ENCODE assay signal across 11 cellular contexts in genomic region chr4:108053281-108053701, GRCh38.
DNase-seq lines count a peak whose midpoint lies in the region; ATAC-seq, FAIRE-seq and TF ChIP-seq lines count a peak whose summit lies in the region.
"Had no signal": no experiment of that assay in that cellular context is flagged by ENCODE, and none has a peak within 500 bp of the region (broad histone marks: within the 10 kb centered on the region; RNA-seq: fewer than 3 reads in every experiment).

No MANE protein-coding gene starts in this region.

- peaks cover 13% of the 10 kb centered on the region for H3K4me1 Mint-ChIP-seq in astrocyte (ENCODE audit: low read depth, unreplicated experiment)

- no peaks in the 10 kb centered on the region for H3K9me3 Mint-ChIP-seq in astrocyte (ENCODE audit: unreplicated experiment)

- peaks cover 3% of the 10 kb centered on the region for H3K27me3 Mint-ChIP-seq in astrocyte (ENCODE audit: low read depth, unreplicated experiment)

- TF ChIP-seq POLR2A in spleen (IDR thresholded peaks at IDR 0.05) (no peak), uterus (IDR thresholded peaks at IDR 0.05) (no peak)

- H3K4me3 Mint-ChIP-seq in astrocyte (ENCODE audit: unreplicated experiment), result no peak overlapping the region

- H3K36me3 Mint-ChIP-seq in astrocyte (ENCODE audit: low read depth, unreplicated experiment), result peaks cover 17% of the 10 kb centered on the region

- H3K27ac ChIP-seq in astrocyte (ENCODE audit: low read depth, low read length) (no peak overlapping the region), spleen (no peak overlapping the region), uterus (no peak overlapping the region)

- H3K27me3 ChIP-seq in astrocyte (ENCODE audit: insufficient read depth, low read length), result no peaks in the 10 kb centered on the region
- H3K27me3 ChIP-seq in spleen (replicated peaks in 1 of 7), result no peaks in the 10 kb centered on the region
- no peaks in the 10 kb centered on the region for H3K27me3 ChIP-seq in uterus

- peaks cover under 1% of the 10 kb centered on the region for H3K4me1 ChIP-seq in astrocyte (ENCODE audit: insufficient read depth, low read length)
- peaks cover 0 to 13% (median 0%) of the 10 kb centered on the region in 6 donors for H3K4me1 ChIP-seq in spleen
- H3K4me1 ChIP-seq in uterus, result no peaks in the 10 kb centered on the region

- H2AFZ ChIP-seq in astrocyte (ENCODE audit: low read depth, low read length), result no peak overlapping the region

- TF ChIP-seq CTCF in astrocyte (IDR thresholded peaks at IDR 0.05; ENCODE audit: insufficient read depth, low read depth, low read length), result no peak
- no peak for TF ChIP-seq CTCF in spleen (IDR thresholded peaks at IDR 0.05 in 8 of 11, conservative IDR thresholded peaks at IDR 0.05 in 3 of 11)
- no peak for TF ChIP-seq CTCF in uterus (IDR thresholded peaks at IDR 0.05)

- no peaks in the 10 kb centered on the region for H4K20me1 ChIP-seq in astrocyte (ENCODE audit: insufficient read depth, low read length)

- H3K36me3 ChIP-seq in astrocyte (ENCODE audit: insufficient read depth, low read length) (no peaks in the 10 kb centered on the region), spleen (no peaks in the 10 kb centered on the region), uterus (no peaks in the 10 kb centered on the region)

- H3K79me2 ChIP-seq in astrocyte (ENCODE audit: insufficient read depth, low read length), result no peaks in the 10 kb centered on the region

- H3K4me2 ChIP-seq in astrocyte (ENCODE audit: low read length), result no peak overlapping the region

- H3K9me3 ChIP-seq in astrocyte (ENCODE audit: insufficient read depth, low read depth, low read length) (no peaks in the 10 kb centered on the region), spleen (no peaks in the 10 kb centered on the region), uterus (no peaks in the 10 kb centered on the region)

- ATAC-seq in GM18498 (IDR thresholded peaks at IDR 0.05; ENCODE audit: unreplicated experiment) (peak; percentile 85), GM19463 (IDR thresholded peaks at IDR 0.05; ENCODE audit: unreplicated experiment) (peak; percentile 94), HG03103 (IDR thresholded peaks at IDR 0.05; ENCODE audit: low read depth, unreplicated experiment) (peak; percentile 48)
- ATAC-seq: left ventricle myocardium superior had no signal

- FAIRE-seq in astrocyte (lab: Jason Lieb, UNC), result no peak
- FAIRE-seq: endothelial cell of umbilical vein had no signal

- intact Hi-C loops in spleen (cut with DNase I; ENCODE audit: low total_unique reads), result no loop called here
- intact Hi-C loops in uterus (cut with DNase I; ENCODE audit: low total_unique reads), result no loop called here

- H3K9ac ChIP-seq in astrocyte (ENCODE audit: low read length), result no peak overlapping the region

- no peak overlapping the region for H3K27ac Mint-ChIP-seq in astrocyte (ENCODE audit: unreplicated experiment)

- H3K4me3 ChIP-seq in astrocyte (ENCODE audit: insufficient read depth, low read depth, low read length), result no peak overlapping the region
- H3K4me3 ChIP-seq in spleen, result no peak overlapping the region
- H3K4me3 ChIP-seq in uterus, result no peak overlapping the region

- DNase-seq in astrocyte (ENCODE audit: low read depth) (peak; percentile 35), spleen (no peak), uterus (no peak), nucleus accumbens (lab: John Stamatoyannopoulos, UW) (no peak), AG08395 (ENCODE audit: low spot score) (no peak)
- DNase-seq: DMS79, left ventricle myocardium superior had no signal

- 17 to 83% (median 74%) methylated on average over 1 of the region's 1 CpG for WGBS in spleen, 5 donors
